ENCODE assay signal across 2 cellular contexts in genomic region chr11:9573775-9574555, GRCh38.
TF ChIP-seq lines count a peak whose summit lies in the region.

No MANE protein-coding gene starts in this region.

TF ChIP-seq in GM12878, 131 proteins besides CTCF, POLR2A, EP300 and RAD21 (continues in another document):
- TF ChIP-seq SRF (IDR thresholded peaks at IDR 0.05; ENCODE audit: low read depth in 2 of 2, low read length in 2 of 2) (no peak), RFX5 (IDR thresholded peaks at IDR 0.05; ENCODE audit: low read depth, low read length) (no peak), ZNF217 (IDR thresholded peaks at IDR 0.05) (no peak), CHD4 (IDR thresholded peaks at IDR 0.05) (no peak), NR2C2 (IDR thresholded peaks at IDR 0.05; ENCODE audit: borderline replicate concordance, control insufficient read depth, insufficient read length, low read depth) (no peak), MTA2 (IDR thresholded peaks at IDR 0.05; ENCODE audit: low read depth) (no peak), ATF7 (IDR thresholded peaks at IDR 0.05; ENCODE audit: low read depth) (no peak), YY1 (IDR thresholded peaks at IDR 0.05; ENCODE audit: low read depth, low read length) (no peak), CBX5 (IDR thresholded peaks at IDR 0.05; ENCODE audit: low read depth) (no peak), SREBF1 (IDR thresholded peaks at IDR 0.05; ENCODE audit: low read length) (no peak), NFIC (IDR thresholded peaks at IDR 0.05; ENCODE audit: low read depth, low read length) (no peak), ZNF274 (IDR thresholded peaks at IDR 0.05; ENCODE audit: insufficient read depth, insufficient read length) (no peak), POLR2AphosphoS5 (IDR thresholded peaks at IDR 0.05; ENCODE audit: low read length) (no peak), BCL3 (IDR thresholded peaks at IDR 0.05; ENCODE audit: borderline replicate concordance, insufficient read depth, low read depth, low read length, poor library complexity, severe bottlenecking) (no peak), LARP7 (IDR thresholded peaks at IDR 0.05) (peak; percentile 79), MYB (IDR thresholded peaks at IDR 0.05; ENCODE audit: borderline replicate concordance, low read depth, low read length) (no peak), BRCA1 (IDR thresholded peaks at IDR 0.05; ENCODE audit: low read depth, low read length) (no peak)
- TF ChIP-seq, protein P1, sequence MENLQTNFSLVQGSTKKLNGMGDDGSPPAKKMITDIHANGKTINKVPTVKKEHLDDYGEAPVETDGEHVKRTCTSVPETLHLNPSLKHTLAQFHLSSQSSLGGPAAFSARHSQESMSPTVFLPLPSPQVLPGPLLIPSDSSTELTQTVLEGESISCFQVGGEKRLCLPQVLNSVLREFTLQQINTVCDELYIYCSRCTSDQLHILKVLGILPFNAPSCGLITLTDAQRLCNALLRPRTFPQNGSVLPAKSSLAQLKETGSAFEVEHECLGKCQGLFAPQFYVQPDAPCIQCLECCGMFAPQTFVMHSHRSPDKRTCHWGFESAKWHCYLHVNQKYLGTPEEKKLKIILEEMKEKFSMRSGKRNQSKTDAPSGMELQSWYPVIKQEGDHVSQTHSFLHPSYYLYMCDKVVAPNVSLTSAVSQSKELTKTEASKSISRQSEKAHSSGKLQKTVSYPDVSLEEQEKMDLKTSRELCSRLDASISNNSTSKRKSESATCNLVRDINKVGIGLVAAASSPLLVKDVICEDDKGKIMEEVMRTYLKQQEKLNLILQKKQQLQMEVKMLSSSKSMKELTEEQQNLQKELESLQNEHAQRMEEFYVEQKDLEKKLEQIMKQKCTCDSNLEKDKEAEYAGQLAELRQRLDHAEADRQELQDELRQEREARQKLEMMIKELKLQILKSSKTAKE (IDR thresholded peaks at IDR 0.05; ENCODE audit: low read depth, poor library complexity, severe bottlenecking): no peak
- TF ChIP-seq, protein P2, sequence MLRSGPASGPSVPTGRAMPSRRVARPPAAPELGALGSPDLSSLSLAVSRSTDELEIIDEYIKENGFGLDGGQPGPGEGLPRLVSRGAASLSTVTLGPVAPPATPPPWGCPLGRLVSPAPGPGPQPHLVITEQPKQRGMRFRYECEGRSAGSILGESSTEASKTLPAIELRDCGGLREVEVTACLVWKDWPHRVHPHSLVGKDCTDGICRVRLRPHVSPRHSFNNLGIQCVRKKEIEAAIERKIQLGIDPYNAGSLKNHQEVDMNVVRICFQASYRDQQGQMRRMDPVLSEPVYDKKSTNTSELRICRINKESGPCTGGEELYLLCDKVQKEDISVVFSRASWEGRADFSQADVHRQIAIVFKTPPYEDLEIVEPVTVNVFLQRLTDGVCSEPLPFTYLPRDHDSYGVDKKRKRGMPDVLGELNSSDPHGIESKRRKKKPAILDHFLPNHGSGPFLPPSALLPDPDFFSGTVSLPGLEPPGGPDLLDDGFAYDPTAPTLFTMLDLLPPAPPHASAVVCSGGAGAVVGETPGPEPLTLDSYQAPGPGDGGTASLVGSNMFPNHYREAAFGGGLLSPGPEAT (IDR thresholded peaks at IDR 0.05; ENCODE audit: low read depth): no peak
- TF ChIP-seq, protein P3, sequence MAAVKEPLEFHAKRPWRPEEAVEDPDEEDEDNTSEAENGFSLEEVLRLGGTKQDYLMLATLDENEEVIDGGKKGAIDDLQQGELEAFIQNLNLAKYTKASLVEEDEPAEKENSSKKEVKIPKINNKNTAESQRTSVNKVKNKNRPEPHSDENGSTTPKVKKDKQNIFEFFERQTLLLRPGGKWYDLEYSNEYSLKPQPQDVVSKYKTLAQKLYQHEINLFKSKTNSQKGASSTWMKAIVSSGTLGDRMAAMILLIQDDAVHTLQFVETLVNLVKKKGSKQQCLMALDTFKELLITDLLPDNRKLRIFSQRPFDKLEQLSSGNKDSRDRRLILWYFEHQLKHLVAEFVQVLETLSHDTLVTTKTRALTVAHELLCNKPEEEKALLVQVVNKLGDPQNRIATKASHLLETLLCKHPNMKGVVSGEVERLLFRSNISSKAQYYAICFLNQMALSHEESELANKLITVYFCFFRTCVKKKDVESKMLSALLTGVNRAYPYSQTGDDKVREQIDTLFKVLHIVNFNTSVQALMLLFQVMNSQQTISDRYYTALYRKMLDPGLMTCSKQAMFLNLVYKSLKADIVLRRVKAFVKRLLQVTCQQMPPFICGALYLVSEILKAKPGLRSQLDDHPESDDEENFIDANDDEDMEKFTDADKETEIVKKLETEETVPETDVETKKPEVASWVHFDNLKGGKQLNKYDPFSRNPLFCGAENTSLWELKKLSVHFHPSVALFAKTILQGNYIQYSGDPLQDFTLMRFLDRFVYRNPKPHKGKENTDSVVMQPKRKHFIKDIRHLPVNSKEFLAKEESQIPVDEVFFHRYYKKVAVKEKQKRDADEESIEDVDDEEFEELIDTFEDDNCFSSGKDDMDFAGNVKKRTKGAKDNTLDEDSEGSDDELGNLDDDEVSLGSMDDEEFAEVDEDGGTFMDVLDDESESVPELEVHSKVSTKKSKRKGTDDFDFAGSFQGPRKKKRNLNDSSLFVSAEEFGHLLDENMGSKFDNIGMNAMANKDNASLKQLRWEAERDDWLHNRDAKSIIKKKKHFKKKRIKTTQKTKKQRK (IDR thresholded peaks at IDR 0.05; ENCODE audit: low read depth, low read length): no peak
- TF ChIP-seq, protein P4, sequence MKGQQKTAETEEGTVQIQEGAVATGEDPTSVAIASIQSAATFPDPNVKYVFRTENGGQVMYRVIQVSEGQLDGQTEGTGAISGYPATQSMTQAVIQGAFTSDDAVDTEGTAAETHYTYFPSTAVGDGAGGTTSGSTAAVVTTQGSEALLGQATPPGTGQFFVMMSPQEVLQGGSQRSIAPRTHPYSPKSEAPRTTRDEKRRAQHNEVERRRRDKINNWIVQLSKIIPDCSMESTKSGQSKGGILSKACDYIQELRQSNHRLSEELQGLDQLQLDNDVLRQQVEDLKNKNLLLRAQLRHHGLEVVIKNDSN (IDR thresholded peaks at IDR 0.05; ENCODE audit: borderline replicate concordance, extremely low read length, insufficient read depth, low read depth, low read length): no peak

TF ChIP-seq in HepG2, 621 proteins besides CTCF, POLR2A, EP300 and RAD21 (continues in another document):
- TF ChIP-seq SNAPC2 (CRISPR knock-in tag; IDR thresholded peaks at IDR 0.05): no peak
- 0 out of 2 replicates have a peak, but pooled peaks have one; percentile 3 for TF ChIP-seq ZNF710 (CRISPR knock-in tag; IDR thresholded peaks at IDR 0.05; ENCODE audit: borderline replicate concordance)
- TF ChIP-seq BRF2 (CRISPR knock-in tag; IDR thresholded peaks at IDR 0.05): peak; percentile 21; the same call in 1 of the 2 replicates
- TF ChIP-seq MAX (IDR thresholded peaks at IDR 0.05): no peak
- TF ChIP-seq KAT7 (CRISPR knock-in tag; IDR thresholded peaks at IDR 0.05; ENCODE audit: borderline replicate concordance): peak; percentile 3; the same call in 1 of the 2 replicates
- no peak for TF ChIP-seq ZNF772 (CRISPR knock-in tag; IDR thresholded peaks at IDR 0.05)
- no peak for TF ChIP-seq PLSCR1 (CRISPR knock-in tag; IDR thresholded peaks at IDR 0.05; ENCODE audit: borderline replicate concordance)
- TF ChIP-seq ZNF768 (CRISPR knock-in tag; IDR thresholded peaks at IDR 0.05): peak; percentile 42; the same call in 1 of the 2 replicates
- TF ChIP-seq AGO2 (optimal IDR thresholded peaks at IDR 0.05; ENCODE audit: low read depth, low read length): peak; percentile 53
- TF ChIP-seq RBFOX2 (IDR thresholded peaks at IDR 0.05; ENCODE audit: low read depth, low read length): peak; percentile 18; the same call in 1 of the 2 replicates
- 0 out of 2 replicates have a peak, but pooled peaks have one; percentile 1 for TF ChIP-seq ZNF777 (CRISPR knock-in tag; IDR thresholded peaks at IDR 0.05)
- no peak for TF ChIP-seq REXO4 (CRISPR knock-in tag; IDR thresholded peaks at IDR 0.05; ENCODE audit: borderline replicate concordance)
- peak; percentile 12 for TF ChIP-seq HNRNPLL (IDR thresholded peaks at IDR 0.05; ENCODE audit: low read depth, low read length, poor library complexity, severe bottlenecking)
- TF ChIP-seq, protein P5, sequence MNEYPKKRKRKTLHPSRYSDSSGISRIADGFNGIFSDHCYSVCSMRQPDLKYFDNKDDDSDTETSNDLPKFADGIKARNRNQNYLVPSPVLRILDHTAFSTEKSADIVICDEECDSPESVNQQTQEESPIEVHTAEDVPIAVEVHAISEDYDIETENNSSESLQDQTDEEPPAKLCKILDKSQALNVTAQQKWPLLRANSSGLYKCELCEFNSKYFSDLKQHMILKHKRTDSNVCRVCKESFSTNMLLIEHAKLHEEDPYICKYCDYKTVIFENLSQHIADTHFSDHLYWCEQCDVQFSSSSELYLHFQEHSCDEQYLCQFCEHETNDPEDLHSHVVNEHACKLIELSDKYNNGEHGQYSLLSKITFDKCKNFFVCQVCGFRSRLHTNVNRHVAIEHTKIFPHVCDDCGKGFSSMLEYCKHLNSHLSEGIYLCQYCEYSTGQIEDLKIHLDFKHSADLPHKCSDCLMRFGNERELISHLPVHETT (CRISPR knock-in tag; conservative IDR thresholded peaks at IDR 0.05): no peak
- no peak for TF ChIP-seq SAFB2 (CRISPR knock-in tag; IDR thresholded peaks at IDR 0.05; ENCODE audit: borderline replicate concordance, low read depth)
- TF ChIP-seq HES4 (CRISPR knock-in tag; IDR thresholded peaks at IDR 0.05; ENCODE audit: borderline replicate concordance): 0 out of 2 replicates have a peak, but pooled peaks have one; percentile 49
- TF ChIP-seq IKZF4 (CRISPR knock-in tag; IDR thresholded peaks at IDR 0.05; ENCODE audit: borderline replicate concordance, low read depth, not compliant biosample characterization): peak; percentile 72
- no peak for TF ChIP-seq CC2D1A (CRISPR knock-in tag; IDR thresholded peaks at IDR 0.05)
- no peak for TF ChIP-seq ESRRA (CRISPR knock-in tag; IDR thresholded peaks at IDR 0.05; ENCODE audit: low read depth)
- no peak for TF ChIP-seq EZH2 (conservative IDR thresholded peaks at IDR 0.05; ENCODE audit: low read depth, low read length)
- peak; percentile 91 for TF ChIP-seq FLYWCH1 (CRISPR knock-in tag; IDR thresholded peaks at IDR 0.05)
- TF ChIP-seq ZNF672 (CRISPR knock-in tag; IDR thresholded peaks at IDR 0.05): no peak
- no peak for TF ChIP-seq ZNF225 (CRISPR knock-in tag; IDR thresholded peaks at IDR 0.05)
- peak; percentile 12; the same call in 1 of the 2 replicates for TF ChIP-seq ZNF34 (CRISPR knock-in tag; IDR thresholded peaks at IDR 0.05; ENCODE audit: borderline replicate concordance)
- peak; percentile 65; the same call in 1 of the 3 replicates for TF ChIP-seq MXI1 (IDR thresholded peaks at IDR 0.05; ENCODE audit: borderline replicate concordance, low read depth, low read length)
- TF ChIP-seq SRY (CRISPR knock-in tag; IDR thresholded peaks at IDR 0.05): peak; percentile 31; the same call in 1 of the 2 replicates
- peak; percentile 38 for TF ChIP-seq RBM22 (optimal IDR thresholded peaks at IDR 0.05; ENCODE audit: low read length)
- no peak for TF ChIP-seq ZBTB7B (CRISPR knock-in tag; IDR thresholded peaks at IDR 0.05)
- peak; percentile 75 for TF ChIP-seq ZNF263 (CRISPR knock-in tag; IDR thresholded peaks at IDR 0.05)
- TF ChIP-seq, protein P6, sequence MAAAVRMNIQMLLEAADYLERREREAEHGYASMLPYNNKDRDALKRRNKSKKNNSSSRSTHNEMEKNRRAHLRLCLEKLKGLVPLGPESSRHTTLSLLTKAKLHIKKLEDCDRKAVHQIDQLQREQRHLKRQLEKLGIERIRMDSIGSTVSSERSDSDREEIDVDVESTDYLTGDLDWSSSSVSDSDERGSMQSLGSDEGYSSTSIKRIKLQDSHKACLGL (CRISPR knock-in tag; IDR thresholded peaks at IDR 0.05): no peak
- no peak for TF ChIP-seq ZBTB3 (CRISPR knock-in tag; IDR thresholded peaks at IDR 0.05; ENCODE audit: borderline replicate concordance, low read depth)
- no peak; the same call in 1 of the 2 replicates for TF ChIP-seq PRMT3 (CRISPR knock-in tag; IDR thresholded peaks at IDR 0.05; ENCODE audit: borderline replicate concordance, low read depth)
- TF ChIP-seq HOXA9 (CRISPR knock-in tag; IDR thresholded peaks at IDR 0.05; ENCODE audit: borderline replicate concordance): 0 out of 2 replicates have a peak, but pooled peaks have one; percentile 8
- TF ChIP-seq ZZZ3 (CRISPR knock-in tag; IDR thresholded peaks at IDR 0.05; ENCODE audit: borderline replicate concordance): no peak
- TF ChIP-seq, protein P7, sequence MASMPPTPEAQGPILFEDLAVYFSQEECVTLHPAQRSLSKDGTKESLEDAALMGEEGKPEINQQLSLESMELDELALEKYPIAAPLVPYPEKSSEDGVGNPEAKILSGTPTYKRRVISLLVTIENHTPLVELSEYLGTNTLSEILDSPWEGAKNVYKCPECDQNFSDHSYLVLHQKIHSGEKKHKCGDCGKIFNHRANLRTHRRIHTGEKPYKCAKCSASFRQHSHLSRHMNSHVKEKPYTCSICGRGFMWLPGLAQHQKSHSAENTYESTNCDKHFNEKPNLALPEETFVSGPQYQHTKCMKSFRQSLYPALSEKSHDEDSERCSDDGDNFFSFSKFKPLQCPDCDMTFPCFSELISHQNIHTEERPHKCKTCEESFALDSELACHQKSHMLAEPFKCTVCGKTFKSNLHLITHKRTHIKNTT (CRISPR knock-in tag; IDR thresholded peaks at IDR 0.05): 0 out of 2 replicates have a peak, but pooled peaks have one; percentile 9
- TF ChIP-seq IRF2 (CRISPR knock-in tag; IDR thresholded peaks at IDR 0.05): no peak
- 0 out of 2 replicates have a peak, but pooled peaks have one; percentile 33 for TF ChIP-seq BHLHE40 (IDR thresholded peaks at IDR 0.05; ENCODE audit: low read length)
- TF ChIP-seq TOPORS (CRISPR knock-in tag; IDR thresholded peaks at IDR 0.05): peak; percentile 19
